Comparison of ENCODE assay signal across 1 cellular context in the genomic region with DNA sequence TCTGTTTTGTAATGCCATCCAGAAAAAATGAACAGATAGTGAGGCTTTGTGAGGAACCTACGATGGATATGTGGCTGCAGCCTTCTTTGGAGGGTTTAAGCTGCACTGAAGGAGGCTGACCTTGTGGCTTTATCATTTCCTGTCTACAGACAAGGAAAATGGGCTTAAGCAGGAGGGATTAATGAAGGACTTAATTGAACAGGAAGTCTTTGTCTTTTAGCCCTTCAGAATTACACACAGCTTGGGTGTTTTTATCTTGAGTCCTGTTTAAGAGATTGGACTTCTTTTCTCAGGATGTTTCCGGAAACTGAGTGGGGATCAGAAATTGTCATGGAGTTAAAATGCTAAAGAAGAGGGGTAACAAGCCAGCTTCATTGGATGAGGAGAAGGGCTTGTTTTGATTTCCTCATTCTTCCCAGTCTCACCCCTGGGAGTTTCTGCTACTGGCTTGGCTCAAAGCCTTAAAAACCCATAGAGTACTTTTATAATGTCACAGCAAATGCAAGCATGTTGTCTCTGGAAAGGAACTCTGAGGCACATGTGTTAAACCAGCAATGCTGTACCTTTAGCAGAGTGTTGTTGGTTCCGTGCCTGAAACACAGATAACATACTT.
TF ChIP-seq lines count a peak whose summit lies in the region.

No MANE protein-coding gene starts in this region.

TF ChIP-seq in GM23338, 12 proteins besides CTCF, POLR2A, EP300 and RAD21 (continued from another document):
- TF ChIP-seq, protein P1, sequence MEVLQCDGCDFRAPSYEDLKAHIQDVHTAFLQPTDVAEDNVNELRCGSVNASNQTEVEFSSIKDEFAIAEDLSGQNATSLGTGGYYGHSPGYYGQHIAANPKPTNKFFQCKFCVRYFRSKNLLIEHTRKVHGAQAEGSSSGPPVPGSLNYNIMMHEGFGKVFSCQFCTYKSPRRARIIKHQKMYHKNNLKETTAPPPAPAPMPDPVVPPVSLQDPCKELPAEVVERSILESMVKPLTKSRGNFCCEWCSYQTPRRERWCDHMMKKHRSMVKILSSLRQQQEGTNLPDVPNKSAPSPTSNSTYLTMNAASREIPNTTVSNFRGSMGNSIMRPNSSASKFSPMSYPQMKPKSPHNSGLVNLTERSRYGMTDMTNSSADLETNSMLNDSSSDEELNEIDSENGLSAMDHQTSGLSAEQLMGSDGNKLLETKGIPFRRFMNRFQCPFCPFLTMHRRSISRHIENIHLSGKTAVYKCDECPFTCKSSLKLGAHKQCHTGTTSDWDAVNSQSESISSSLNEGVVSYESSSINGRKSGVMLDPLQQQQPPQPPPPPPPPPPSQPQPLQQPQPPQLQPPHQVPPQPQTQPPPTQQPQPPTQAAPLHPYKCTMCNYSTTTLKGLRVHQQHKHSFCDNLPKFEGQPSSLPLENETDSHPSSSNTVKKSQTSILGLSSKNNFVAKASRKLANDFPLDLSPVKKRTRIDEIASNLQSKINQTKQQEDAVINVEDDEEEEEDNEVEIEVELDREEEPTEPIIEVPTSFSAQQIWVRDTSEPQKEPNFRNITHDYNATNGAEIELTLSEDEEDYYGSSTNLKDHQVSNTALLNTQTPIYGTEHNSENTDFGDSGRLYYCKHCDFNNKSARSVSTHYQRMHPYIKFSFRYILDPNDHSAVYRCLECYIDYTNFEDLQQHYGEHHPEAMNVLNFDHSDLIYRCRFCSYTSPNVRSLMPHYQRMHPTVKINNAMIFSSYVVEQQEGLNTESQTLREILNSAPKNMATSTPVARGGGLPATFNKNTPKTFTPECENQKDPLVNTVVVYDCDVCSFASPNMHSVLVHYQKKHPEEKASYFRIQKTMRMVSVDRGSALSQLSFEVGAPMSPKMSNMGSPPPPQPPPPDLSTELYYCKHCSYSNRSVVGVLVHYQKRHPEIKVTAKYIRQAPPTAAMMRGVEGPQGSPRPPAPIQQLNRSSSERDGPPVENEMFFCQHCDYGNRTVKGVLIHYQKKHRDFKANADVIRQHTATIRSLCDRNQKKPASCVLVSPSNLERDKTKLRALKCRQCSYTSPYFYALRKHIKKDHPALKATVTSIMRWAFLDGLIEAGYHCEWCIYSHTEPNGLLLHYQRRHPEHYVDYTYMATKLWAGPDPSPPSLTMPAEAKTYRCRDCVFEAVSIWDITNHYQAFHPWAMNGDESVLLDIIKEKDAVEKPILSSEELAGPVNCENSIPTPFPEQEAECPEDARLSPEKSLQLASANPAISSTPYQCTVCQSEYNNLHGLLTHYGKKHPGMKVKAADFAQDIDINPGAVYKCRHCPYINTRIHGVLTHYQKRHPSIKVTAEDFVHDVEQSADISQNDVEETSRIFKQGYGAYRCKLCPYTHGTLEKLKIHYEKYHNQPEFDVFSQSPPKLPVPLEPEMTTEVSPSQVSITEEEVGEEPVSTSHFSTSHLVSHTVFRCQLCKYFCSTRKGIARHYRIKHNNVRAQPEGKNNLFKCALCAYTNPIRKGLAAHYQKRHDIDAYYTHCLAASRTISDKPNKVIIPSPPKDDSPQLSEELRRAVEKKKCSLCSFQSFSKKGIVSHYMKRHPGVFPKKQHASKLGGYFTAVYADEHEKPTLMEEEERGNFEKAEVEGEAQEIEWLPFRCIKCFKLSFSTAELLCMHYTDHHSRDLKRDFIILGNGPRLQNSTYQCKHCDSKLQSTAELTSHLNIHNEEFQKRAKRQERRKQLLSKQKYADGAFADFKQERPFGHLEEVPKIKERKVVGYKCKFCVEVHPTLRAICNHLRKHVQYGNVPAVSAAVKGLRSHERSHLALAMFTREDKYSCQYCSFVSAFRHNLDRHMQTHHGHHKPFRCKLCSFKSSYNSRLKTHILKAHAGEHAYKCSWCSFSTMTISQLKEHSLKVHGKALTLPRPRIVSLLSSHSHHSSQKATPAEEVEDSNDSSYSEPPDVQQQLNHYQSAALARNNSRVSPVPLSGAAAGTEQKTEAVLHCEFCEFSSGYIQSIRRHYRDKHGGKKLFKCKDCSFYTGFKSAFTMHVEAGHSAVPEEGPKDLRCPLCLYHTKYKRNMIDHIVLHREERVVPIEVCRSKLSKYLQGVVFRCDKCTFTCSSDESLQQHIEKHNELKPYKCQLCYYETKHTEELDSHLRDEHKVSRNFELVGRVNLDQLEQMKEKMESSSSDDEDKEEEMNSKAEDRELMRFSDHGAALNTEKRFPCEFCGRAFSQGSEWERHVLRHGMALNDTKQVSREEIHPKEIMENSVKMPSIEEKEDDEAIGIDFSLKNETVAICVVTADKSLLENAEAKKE (CRISPR knock-in tag; IDR thresholded peaks at IDR 0.05) = no peak
- no peak for TF ChIP-seq ZNF114 (CRISPR knock-in tag; IDR thresholded peaks at IDR 0.05)
- TF ChIP-seq, protein P2, sequence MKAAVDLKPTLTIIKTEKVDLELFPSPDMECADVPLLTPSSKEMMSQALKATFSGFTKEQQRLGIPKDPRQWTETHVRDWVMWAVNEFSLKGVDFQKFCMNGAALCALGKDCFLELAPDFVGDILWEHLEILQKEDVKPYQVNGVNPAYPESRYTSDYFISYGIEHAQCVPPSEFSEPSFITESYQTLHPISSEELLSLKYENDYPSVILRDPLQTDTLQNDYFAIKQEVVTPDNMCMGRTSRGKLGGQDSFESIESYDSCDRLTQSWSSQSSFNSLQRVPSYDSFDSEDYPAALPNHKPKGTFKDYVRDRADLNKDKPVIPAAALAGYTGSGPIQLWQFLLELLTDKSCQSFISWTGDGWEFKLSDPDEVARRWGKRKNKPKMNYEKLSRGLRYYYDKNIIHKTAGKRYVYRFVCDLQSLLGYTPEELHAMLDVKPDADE (IDR thresholded peaks at IDR 0.05) = no peak
- TF ChIP-seq NANOG (IDR thresholded peaks at IDR 0.05; ENCODE audit: borderline replicate concordance) = no peak
- TF ChIP-seq JUNB (IDR thresholded peaks at IDR 0.05; ENCODE audit: unreplicated experiment) = no peak
- TF ChIP-seq, protein P3, sequence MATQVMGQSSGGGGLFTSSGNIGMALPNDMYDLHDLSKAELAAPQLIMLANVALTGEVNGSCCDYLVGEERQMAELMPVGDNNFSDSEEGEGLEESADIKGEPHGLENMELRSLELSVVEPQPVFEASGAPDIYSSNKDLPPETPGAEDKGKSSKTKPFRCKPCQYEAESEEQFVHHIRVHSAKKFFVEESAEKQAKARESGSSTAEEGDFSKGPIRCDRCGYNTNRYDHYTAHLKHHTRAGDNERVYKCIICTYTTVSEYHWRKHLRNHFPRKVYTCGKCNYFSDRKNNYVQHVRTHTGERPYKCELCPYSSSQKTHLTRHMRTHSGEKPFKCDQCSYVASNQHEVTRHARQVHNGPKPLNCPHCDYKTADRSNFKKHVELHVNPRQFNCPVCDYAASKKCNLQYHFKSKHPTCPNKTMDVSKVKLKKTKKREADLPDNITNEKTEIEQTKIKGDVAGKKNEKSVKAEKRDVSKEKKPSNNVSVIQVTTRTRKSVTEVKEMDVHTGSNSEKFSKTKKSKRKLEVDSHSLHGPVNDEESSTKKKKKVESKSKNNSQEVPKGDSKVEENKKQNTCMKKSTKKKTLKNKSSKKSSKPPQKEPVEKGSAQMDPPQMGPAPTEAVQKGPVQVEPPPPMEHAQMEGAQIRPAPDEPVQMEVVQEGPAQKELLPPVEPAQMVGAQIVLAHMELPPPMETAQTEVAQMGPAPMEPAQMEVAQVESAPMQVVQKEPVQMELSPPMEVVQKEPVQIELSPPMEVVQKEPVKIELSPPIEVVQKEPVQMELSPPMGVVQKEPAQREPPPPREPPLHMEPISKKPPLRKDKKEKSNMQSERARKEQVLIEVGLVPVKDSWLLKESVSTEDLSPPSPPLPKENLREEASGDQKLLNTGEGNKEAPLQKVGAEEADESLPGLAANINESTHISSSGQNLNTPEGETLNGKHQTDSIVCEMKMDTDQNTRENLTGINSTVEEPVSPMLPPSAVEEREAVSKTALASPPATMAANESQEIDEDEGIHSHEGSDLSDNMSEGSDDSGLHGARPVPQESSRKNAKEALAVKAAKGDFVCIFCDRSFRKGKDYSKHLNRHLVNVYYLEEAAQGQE (IDR thresholded peaks at IDR 0.05; ENCODE audit: unreplicated experiment) = no peak
- no peak for TF ChIP-seq CREB1 (CRISPR knock-in tag; IDR thresholded peaks at IDR 0.05; ENCODE audit: low read depth)
